ENCODE assay signal across 9 cellular contexts in the genomic region with DNA sequence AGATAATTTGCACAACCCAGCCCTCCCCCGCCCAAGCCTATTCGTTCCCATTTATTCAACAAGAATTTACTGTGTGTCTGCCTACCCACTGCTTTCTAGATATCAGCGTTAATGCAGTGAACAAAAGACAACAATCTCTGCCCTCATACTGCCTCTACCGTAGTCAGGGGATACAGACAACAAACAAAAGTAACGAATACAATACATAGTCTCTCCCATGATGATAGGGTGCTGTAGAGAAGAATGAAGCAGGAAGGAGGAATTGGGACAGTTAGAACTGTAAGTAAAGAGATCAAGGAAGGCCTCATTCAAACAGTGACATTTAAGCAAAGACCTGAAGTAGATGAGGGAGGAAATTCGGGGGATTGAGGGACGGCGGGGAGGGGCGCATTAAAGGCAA. TPM values are rescaled to one million over a fixed set of nuclear protein-coding genes. Genes with fewer than 3 reads are reported as not detected.
DNase-seq lines count a peak whose midpoint lies in the region; ATAC-seq, FAIRE-seq and TF ChIP-seq lines count a peak whose summit lies in the region.
"Had no signal": no experiment of that assay in that cellular context is flagged by ENCODE, and none has a peak within 500 bp of the region (broad histone marks: within the 10 kb centered on the region; RNA-seq: fewer than 3 reads in every experiment).

No MANE protein-coding gene starts in this region.

- BruUV-seq in HepG2 (replicated peaks; lab: Mats Ljungman, UMichigan) = no TSS peak

- no peak for TF ChIP-seq RAD21 in HepG2 (CRISPR knock-in tag; IDR thresholded peaks at IDR 0.05)

- H4K20me1 ChIP-seq in HepG2 (ENCODE audit: insufficient read depth, low read length) (no peaks in the 10 kb centered on the region), hepatocyte (ENCODE audit: insufficient read depth, poor library complexity, severe bottlenecking) (peaks cover 4% of the 10 kb centered on the region)

- peaks cover 9% of the 10 kb centered on the region for H3K36me3 Mint-ChIP-seq in type B pancreatic cell

- H2AFZ ChIP-seq in HepG2 (ENCODE audit: low read length) (no peak overlapping the region), hepatocyte (no peak overlapping the region)

- TF ChIP-seq POLR2A in HepG2 (IDR thresholded peaks at IDR 0.05; ENCODE audit: insufficient read depth in 1 of 2, low read depth in 2 of 2, low read length in 2 of 2) (no peak), right lobe of liver (IDR thresholded peaks at IDR 0.05) (no peak)

- TF ChIP-seq CTCF in HepG2 (CRISPR knock-in tag; IDR thresholded peaks at IDR 0.05) (no peak), right lobe of liver (IDR thresholded peaks at IDR 0.05) (no peak), VCaP (conservative IDR thresholded peaks at IDR 0.05) (no peak), hepatocyte (IDR thresholded peaks at IDR 0.05; ENCODE audit: poor library complexity) (no peak), type B pancreatic cell (conservative IDR thresholded peaks at IDR 0.05) (no peak)

- H3K4me3 Mint-ChIP-seq in type B pancreatic cell = peak overlapping the region; percentile 100

- H3K4me2 ChIP-seq in HepG2 (ENCODE audit: low read depth, low read length) (peak overlapping the region; percentile 89), hepatocyte (peak overlapping the region; percentile 88)

- DNase-seq in HepG2 (ENCODE audit: low spot score) (peak; percentile 48), right lobe of liver (no peak), hepatocyte (ENCODE audit: low spot score) (no peak), type B pancreatic cell (ENCODE audit: extremely low spot score, unreplicated experiment) (no peak), CD1c-positive myeloid dendritic cell (ENCODE audit: extremely low spot score) (no peak)
- DNase-seq in stimulated activated CD4-positive, alpha-beta T cell treated with anti-CD3 and anti-CD28 coated beads, Interleukin-2, amount 100 ng/mL, for 24 hours = no peak
- DNase-seq: transverse colon had no signal

- H3K27ac ChIP-seq in HepG2 (ENCODE audit: extremely low read length, insufficient read depth, low read length) (peak overlapping the region; percentile 64), right lobe of liver (no peak overlapping the region), VCaP (peak overlapping the region; percentile 81; the same call in 1 of the 2 replicates), hepatocyte (no peak overlapping the region)

- intact Hi-C loops in HepG2 (cut with micrococcal nuclease; ENCODE audit: unreplicated experiment) = loop anchor here (5.0 kb wide), 1 partner anchor 152 kb away; no protein-coding TSS in a partner anchor
- intact Hi-C loops in right lobe of liver (cut with DNase I) = loop anchor here (10.0 kb wide), 2 partner anchors 140 to 150 kb away; no protein-coding TSS in a partner anchor

- H3K27ac Mint-ChIP-seq in type B pancreatic cell = peak overlapping the region; percentile 83

- H3K9me2 ChIP-seq in hepatocyte (replicated peaks; ENCODE audit: insufficient read depth) = no peaks in the 10 kb centered on the region

- H3K4me3 ChIP-seq in HepG2 (replicated peaks in 1 of 3; ENCODE audit: insufficient read depth in 1 of 3, low read depth in 2 of 3, low read length in 3 of 3) (peak overlapping the region in 1 of 3 experiments; percentile 16; a peak in 1 of 6 replicates), right lobe of liver (no peak overlapping the region), hepatocyte (no peak overlapping the region)

- POLR2A ChIA-PET in HepG2 (lab: Yijun Ruan, JAX) = no interaction called here

- H3K9me3 ChIP-seq in HepG2 (ENCODE audit: low read length) (no peaks in the 10 kb centered on the region), right lobe of liver (no peaks in the 10 kb centered on the region), hepatocyte (ENCODE audit: low read depth) (no peaks in the 10 kb centered on the region)
- H3K9me3 ChIP-seq: transverse colon had no signal

- FAIRE-seq in HepG2 (lab: Jason Lieb, UNC) = no peak

- H3K27me3 ChIP-seq in HepG2 (ENCODE audit: control insufficient read depth in 1 of 2, insufficient read depth in 2 of 2, low read length in 2 of 2) = no peaks in the 10 kb centered on the region; a peak in 1 of 5 replicates
- H3K27me3 ChIP-seq in right lobe of liver = no peaks in the 10 kb centered on the region
- H3K27me3 ChIP-seq in hepatocyte = no peaks in the 10 kb centered on the region
- H3K27me3 ChIP-seq: transverse colon had no signal

- no peaks in the 10 kb centered on the region for H3K9me3 Mint-ChIP-seq in type B pancreatic cell

- WGBS in HepG2 (ENCODE audit: low lambda C conversion rate) = 76% methylated on average over 9 of the region's 9 CpGs
- 71% methylated on average over 9 of the region's 9 CpGs for WGBS in right lobe of liver (ENCODE audit: insufficient coverage, low coverage, low lambda C conversion rate, missing lambda C conversion rate)
- WGBS in hepatocyte (ENCODE audit: low lambda C conversion rate, missing lambda C conversion rate) = 81% methylated on average over 9 of the region's 9 CpGs

- peaks cover 27% of the 10 kb centered on the region for H3K4me1 ChIP-seq in HepG2 (ENCODE audit: insufficient read depth, low read length)
- H3K4me1 ChIP-seq in right lobe of liver = peaks cover 0 to 23% (median 10%) of the 10 kb centered on the region in 4 donors
- peaks cover 23% of the 10 kb centered on the region for H3K4me1 ChIP-seq in hepatocyte (ENCODE audit: insufficient read depth)

- peak overlapping the region; percentile 83 for H3K9ac ChIP-seq in HepG2 (ENCODE audit: insufficient read depth, low read depth, low read length)

- H3K4me1 Mint-ChIP-seq in type B pancreatic cell (ENCODE audit: unreplicated experiment) = peaks cover 12% of the 10 kb centered on the region

- ATAC-seq in HepG2 (peak; percentile 6), right lobe of liver (no peak), HG02759 (IDR thresholded peaks at IDR 0.05; ENCODE audit: unreplicated experiment) (no peak)

- in situ Hi-C loops in HepG2 (cut with HindIII; ENCODE audit: extremely low pct_ligation_motif_present, low pct_unique_long_range_greater_than_20kb) = loop anchor here (5.0 kb wide), 1 partner anchor 152 kb away; no protein-coding TSS in a partner anchor

- CTCF ChIA-PET in HepG2 (lab: Yijun Ruan, JAX; ENCODE audit: low intra/inter-chr PET ratio, low total read pairs) = interaction anchor here (4.0 kb wide), 1 partner anchor 154 kb away, joined by 14 read pairs; no protein-coding TSS in a partner anchor

- TF ChIP-seq EP300 in HepG2 (IDR thresholded peaks at IDR 0.05; ENCODE audit: low read depth in 2 of 2, low read length in 2 of 2) (no peak), HepG2 (CRISPR knock-in tag; IDR thresholded peaks at IDR 0.05; ENCODE audit: borderline replicate concordance) (no peak)

- peaks cover 3 to 33% of the 10 kb centered on the region in 2 experiments; a peak in 4 of 5 replicates for H3K36me3 ChIP-seq in HepG2 (replicated peaks in 1 of 2; ENCODE audit: control insufficient read depth in 1 of 2, insufficient read depth in 2 of 2, low read length in 2 of 2)
- peaks cover 0 to 25% (median 7%) of the 10 kb centered on the region in 4 donors for H3K36me3 ChIP-seq in right lobe of liver
- H3K36me3 ChIP-seq in hepatocyte (replicated peaks; ENCODE audit: insufficient read depth, low read depth) = no peaks in the 10 kb centered on the region

- H3K79me2 ChIP-seq in HepG2 (ENCODE audit: insufficient read depth, low read length) (peaks cover 49% of the 10 kb centered on the region), hepatocyte (peaks cover 50% of the 10 kb centered on the region)

- no peaks in the 10 kb centered on the region for H3K27me3 Mint-ChIP-seq in type B pancreatic cell

RNA-seq across cellular contexts. Expression of a gene that starts 1.7 kb away (rescaled TPM):
- 41.6 and 49.1 TPM in 2 replicates for total RNA-seq in HepG2 (2016; rRNA removed; fragmentation: Illumina TruSeq; extraction: Trizol)
- total RNA-seq in HepG2 (2016; cell fraction: cytosol; rRNA removed; fragmentation: Illumina TruSeq; extraction: Trizol; ENCODE audit: low read depth) = 7.1 and 11.4 TPM in 2 replicates
- 41.0 and 49.0 TPM in 2 replicates for total RNA-seq in HepG2 (2016; cell fraction: insoluble cytoplasmic fraction; rRNA removed; fragmentation: Illumina TruSeq; extraction: Trizol)
- 13.2 and 14.2 TPM in 2 replicates for total RNA-seq in HepG2 (2016; cell fraction: membrane; rRNA removed; fragmentation: Illumina TruSeq; extraction: Trizol)
- total RNA-seq in HepG2 (2016; cell fraction: nucleus; rRNA removed; fragmentation: Illumina TruSeq; extraction: Trizol) = 45.1 and 45.7 TPM in 2 replicates
- 20.4 and 22.0 TPM in 2 replicates for polyA plus RNA-seq in HepG2 (2011; rRNA removed)
- 9.6 and 14.8 TPM in 2 replicates for polyA plus RNA-seq in HepG2 (2011; cell fraction: cytosol; rRNA removed)
- 21.6 and 24.1 TPM in 2 replicates for polyA plus RNA-seq in HepG2 (2011; cell fraction: nucleus; rRNA removed)
- 12.4 and 17.9 TPM in 2 replicates for polyA plus RNA-seq in HepG2 (2012)
- polyA plus RNA-seq in HepG2 (2016; cell fraction: cytosol; fragmentation: Illumina TruSeq; extraction: Trizol; ENCODE audit: low read depth) = 1.8 and 2.0 TPM in 2 replicates
- polyA plus RNA-seq in HepG2 (2016; cell fraction: insoluble cytoplasmic fraction; fragmentation: Illumina TruSeq; extraction: Trizol; ENCODE audit: low read depth) = 29.9 and 31.3 TPM in 2 replicates
- 4.9 and 5.1 TPM in 2 replicates for polyA plus RNA-seq in HepG2 (2016; cell fraction: membrane; fragmentation: Illumina TruSeq; extraction: Trizol; ENCODE audit: low read depth)
- 48.1 and 49.6 TPM in 2 replicates for polyA plus RNA-seq in HepG2 (2016; cell fraction: nucleus; fragmentation: Illumina TruSeq; extraction: Trizol; ENCODE audit: insufficient read depth, low read depth)
- 16.6 and 28.5 TPM in 2 replicates for polyA minus RNA-seq in HepG2 (2011; rRNA and poly(A)+ RNA removed; ENCODE audit: low replicate concordance)
- 14.1 and 15.7 TPM in 2 replicates for polyA minus RNA-seq in HepG2 (2011; cell fraction: cytosol; rRNA and poly(A)+ RNA removed)
- 56.4 and 68.2 TPM in 2 replicates for polyA minus RNA-seq in HepG2 (2011; cell fraction: nucleus; rRNA and poly(A)+ RNA removed)
- 10 to 100 TPM; 16.5 to 35.0 (median 29.7) TPM for total RNA-seq in right lobe of liver
- total RNA-seq in hepatocyte = 44.8 and 46.2 TPM in 2 replicates
- polyA plus RNA-seq in hepatocyte = 15.8 and 24.2 TPM in 2 replicates
- total RNA-seq in type B pancreatic cell (ENCODE audit: low replicate concordance) = 30.9 and 32.0 TPM in 2 replicates

RNA-seq across cellular contexts. Expression of a gene that starts 1.8 kb away (rescaled TPM):
- total RNA-seq in HepG2 (2016; rRNA removed; fragmentation: Illumina TruSeq; extraction: Trizol) (101 and 157 TPM in 2 replicates), right lobe of liver (10 to 100 TPM; 19.0 to 66.3 (median 26.1) TPM), hepatocyte (88.6 and 107 TPM in 2 replicates), type B pancreatic cell (ENCODE audit: low replicate concordance) (73.5 and 77.2 TPM in 2 replicates)
- 67.7 and 76.8 TPM in 2 replicates for total RNA-seq in HepG2 (2016; cell fraction: cytosol; rRNA removed; fragmentation: Illumina TruSeq; extraction: Trizol; ENCODE audit: low read depth)
- 103 and 174 TPM in 2 replicates for total RNA-seq in HepG2 (2016; cell fraction: insoluble cytoplasmic fraction; rRNA removed; fragmentation: Illumina TruSeq; extraction: Trizol)
- total RNA-seq in HepG2 (2016; cell fraction: membrane; rRNA removed; fragmentation: Illumina TruSeq; extraction: Trizol) = 119 and 124 TPM in 2 replicates
- 38.5 and 51.0 TPM in 2 replicates for total RNA-seq in HepG2 (2016; cell fraction: nucleus; rRNA removed; fragmentation: Illumina TruSeq; extraction: Trizol)
- polyA plus RNA-seq in HepG2 (2011; rRNA removed) (29.1 and 33.0 TPM in 2 replicates), hepatocyte (44.2 and 50.7 TPM in 2 replicates)
- 28.4 and 38.1 TPM in 2 replicates for polyA plus RNA-seq in HepG2 (2011; cell fraction: cytosol; rRNA removed)
- polyA plus RNA-seq in HepG2 (2011; cell fraction: nucleus; rRNA removed) = 7.8 and 10.0 TPM in 2 replicates
- polyA plus RNA-seq in HepG2 (2012) = 44.4 and 129 TPM in 2 replicates
- 119 and 126 TPM in 2 replicates for polyA plus RNA-seq in HepG2 (2016; cell fraction: cytosol; fragmentation: Illumina TruSeq; extraction: Trizol; ENCODE audit: low read depth)
- polyA plus RNA-seq in HepG2 (2016; cell fraction: insoluble cytoplasmic fraction; fragmentation: Illumina TruSeq; extraction: Trizol; ENCODE audit: low read depth) = 204 and 206 TPM in 2 replicates
- 143 and 173 TPM in 2 replicates for polyA plus RNA-seq in HepG2 (2016; cell fraction: membrane; fragmentation: Illumina TruSeq; extraction: Trizol; ENCODE audit: low read depth)
- polyA plus RNA-seq in HepG2 (2016; cell fraction: nucleus; fragmentation: Illumina TruSeq; extraction: Trizol; ENCODE audit: insufficient read depth, low read depth) = 66.9 and 73.6 TPM in 2 replicates
- 3.4 and 11.3 TPM in 2 replicates for polyA minus RNA-seq in HepG2 (2011; rRNA and poly(A)+ RNA removed; ENCODE audit: low replicate concordance)
- polyA minus RNA-seq in HepG2 (2011; cell fraction: cytosol; rRNA and poly(A)+ RNA removed) = 32.8 and 34.6 TPM in 2 replicates
- polyA minus RNA-seq in HepG2 (2011; cell fraction: nucleus; rRNA and poly(A)+ RNA removed) = 14.2 and 16.7 TPM in 2 replicates

Comparison
In these comparisons a context has a peak if more than half of its experiments do, and no peak if none do; other contexts are left out.
1. H3K27ac ChIP-seq: peak in HepG2 (single experiment) and VCaP (single experiment); none in right lobe of liver (0 of 3) and hepatocyte (single experiment).